ENCODE assay signal across 17 cellular contexts in the genomic region with DNA sequence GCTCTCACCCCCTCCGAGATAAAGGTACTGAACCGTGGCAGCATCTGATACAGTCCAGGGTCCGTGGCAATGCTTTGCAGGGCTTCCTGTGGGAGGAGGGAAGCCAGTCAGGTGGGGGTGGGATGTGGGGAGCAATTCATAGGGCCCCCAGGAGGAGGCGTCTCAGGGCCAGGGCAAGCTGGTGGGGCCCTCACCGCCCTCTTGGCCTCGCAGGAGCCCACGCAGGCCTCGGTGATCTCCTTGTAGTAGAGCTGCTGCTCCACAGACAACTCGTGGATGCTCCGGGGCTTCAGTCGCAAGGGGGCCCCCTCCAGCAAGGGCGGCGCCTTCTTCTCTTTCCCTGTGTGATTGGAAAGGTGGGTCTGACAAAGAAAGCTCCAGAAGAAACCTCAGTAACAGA. TPM values are rescaled to one million over a fixed set of nuclear protein-coding genes. Genes with fewer than 3 reads are reported as not detected.
DNase-seq lines count a peak whose midpoint lies in the region; ATAC-seq and TF ChIP-seq lines count a peak whose summit lies in the region.
"Had no signal": no experiment of that assay in that cellular context is flagged by ENCODE, and none has a peak within 500 bp of the region (broad histone marks: within the 10 kb centered on the region; RNA-seq: fewer than 3 reads in every experiment).

No MANE protein-coding gene starts in this region.

- no peaks in the 10 kb centered on the region for H3K9me3 ChIP-seq in BLaER1 treated with 17β-estradiol and CSF1 and Interleukin-3, amounts not matched to agents 10 nM and 100 nM (replicated peaks in 1 of 11)
- H3K9me3 ChIP-seq in endodermal cell (ENCODE audit: control insufficient read depth, low read length): no peaks in the 10 kb centered on the region
- H3K9me3 ChIP-seq: BE2C, Caco-2, MG63 had no signal

- peak overlapping the region in 5 of 11 experiments; percentile 2 to 38 (median 13); a peak in 6 of 22 replicates for H3K27ac ChIP-seq in BLaER1 treated with 17β-estradiol and CSF1 and Interleukin-3, amounts not matched to agents 10 nM and 100 nM
- H3K27ac ChIP-seq in endodermal cell (ENCODE audit: low read depth, low read length): no peak overlapping the region

- 95 to 96% methylated on average over 8 to 13 of the region's 13 CpGs for WGBS in endodermal cell (ENCODE audit: insufficient coverage in 1 of 2, insufficient read length in 1 of 2), 2 experiments

- H3K4me1 Mint-ChIP-seq in endodermal cell: no peaks in the 10 kb centered on the region

- no peaks in the 10 kb centered on the region for H3K27me3 ChIP-seq in BLaER1 treated with 17β-estradiol and CSF1 and Interleukin-3, amounts not matched to agents 10 nM and 100 nM
- H3K27me3 ChIP-seq in endodermal cell (ENCODE audit: control insufficient read depth, insufficient read depth, low read length, poor library complexity, severe bottlenecking): no peaks in the 10 kb centered on the region
- H3K27me3 ChIP-seq: BE2C, MG63 had no signal

- peak overlapping the region in 10 of 11 experiments; percentile 12 to 66 (median 58); a peak in 17 of 22 replicates for H3K4me2 ChIP-seq in BLaER1 treated with 17β-estradiol and CSF1 and Interleukin-3, amounts not matched to agents 10 nM and 100 nM

- TF ChIP-seq CTCF in endodermal cell (conservative IDR thresholded peaks at IDR 0.05): peak; percentile 30

- no peaks in the 10 kb centered on the region for H3K27me3 Mint-ChIP-seq in endodermal cell (ENCODE audit: insufficient read depth)
- H3K27me3 Mint-ChIP-seq: CD4-positive, alpha-beta T cell had no signal

- no peak overlapping the region for H3K4me3 ChIP-seq in BLaER1 treated with 17β-estradiol and CSF1 and Interleukin-3, amounts not matched to agents 10 nM and 100 nM
- H3K4me3 ChIP-seq in endodermal cell (ENCODE audit: low read length): no peak overlapping the region
- H3K4me3 ChIP-seq: MG63 had no signal

- peak overlapping the region in 10 of 11 experiments; percentile 15 to 64 (median 42); a peak in 16 of 22 replicates for H3K9ac ChIP-seq in BLaER1 treated with 17β-estradiol and CSF1 and Interleukin-3, amounts not matched to agents 10 nM and 100 nM
- H3K9ac ChIP-seq in endodermal cell (ENCODE audit: extremely low read depth, low read length, poor library complexity, severe bottlenecking): no peak overlapping the region

- no peak for ATAC-seq in GM21786 (IDR thresholded peaks at IDR 0.05; ENCODE audit: unreplicated experiment)
- ATAC-seq: Right ventricle myocardium inferior had no signal

- peaks cover 5 to 30% (median 18%) of the 10 kb centered on the region in 10 experiments; a peak in 18 of 20 replicates for H3K4me1 ChIP-seq in BLaER1 treated with 17β-estradiol and CSF1 and Interleukin-3, amounts not matched to agents 10 nM and 100 nM
- H3K4me1 ChIP-seq in endodermal cell (ENCODE audit: control insufficient read depth, insufficient read depth, low read length): no peaks in the 10 kb centered on the region
- H3K4me1 ChIP-seq: BE2C had no signal

- H4K20me1 ChIP-seq in BLaER1 treated with 17β-estradiol and CSF1 and Interleukin-3, amounts not matched to agents 10 nM and 100 nM: peaks cover 0 to 18% (median 0%) of the 10 kb centered on the region in 11 experiments; a peak in 4 of 22 replicates

- no peaks in the 10 kb centered on the region for H3K9me3 Mint-ChIP-seq in endodermal cell
- H3K9me3 Mint-ChIP-seq: CD4-positive, alpha-beta T cell had no signal

- H3K27ac Mint-ChIP-seq in endodermal cell: peak overlapping the region; percentile 52
- H3K27ac Mint-ChIP-seq: CD4-positive, alpha-beta T cell had no signal

- H3K4me3 Mint-ChIP-seq in endodermal cell: no peak overlapping the region
- H3K4me3 Mint-ChIP-seq: CD4-positive, alpha-beta T cell had no signal

- peaks cover 78% of the 10 kb centered on the region for H3K36me3 Mint-ChIP-seq in endodermal cell (ENCODE audit: low read depth)

- DNase-seq in GF-D8 (lab: John Stamatoyannopoulos, UW) (peak; percentile 28), endodermal cell (no peak)
- DNase-seq in stimulated activated naive CD4-positive, alpha-beta T cell treated with Interleukin-2 at 50 U/mL for 16 hours (lab: John Stamatoyannopoulos, UW): no peak
- DNase-seq: BE2C; Caco-2; CD4-positive, alpha-beta T cell; MG63; NCI-H1048; NCI-H1417 treated with DMSO at 0.1 percent for 48 hours; NCI-H187; NCI-H2107; NCI-H446 treated with DMSO at 0.1 percent for 48 hours; NCI-H526 treated with DMSO at 0.1 percent for 48 hours; OCI-M1 had no signal

- H3K36me3 ChIP-seq in BLaER1 treated with 17β-estradiol and CSF1 and Interleukin-3, amounts not matched to agents 10 nM and 100 nM: peaks cover 60 to 93% (median 76%) of the 10 kb centered on the region in 11 experiments
- H3K36me3 ChIP-seq in endodermal cell (ENCODE audit: control insufficient read depth, insufficient read depth, low read length): peaks cover 58% of the 10 kb centered on the region
- H3K36me3 ChIP-seq: MG63 had no signal

RNA-seq across cellular contexts. Expression of a gene that starts 7.2 kb away (rescaled TPM):
- total RNA-seq in endodermal cell: 100 to 1,000 TPM in 1 of 2 donors, 10 to 100 TPM in 1; 83.1 to 113 TPM
- 82.4 TPM for polyA plus RNA-seq in endodermal cell (2013, experiment 1 of 2)
- 77.9 TPM for polyA plus RNA-seq in endodermal cell (2013, experiment 2 of 2)

RNA-seq across cellular contexts. Expression of a gene that starts 7.5 kb away (rescaled TPM):
- total RNA-seq in endodermal cell: 10 to 100 TPM; 16.2 to 19.4 TPM
- polyA plus RNA-seq in endodermal cell (2013, experiment 1 of 2): 28.6 TPM
- polyA plus RNA-seq in endodermal cell (2013, experiment 2 of 2): 24.1 TPM

RNA-seq across cellular contexts. Expression of a gene that starts 10.5 kb away (rescaled TPM):
- total RNA-seq in endodermal cell: 10 to 100 TPM; 26.3 to 31.5 TPM
- polyA plus RNA-seq in endodermal cell (2013, experiment 1 of 2): 28.5 TPM
- 26.7 TPM for polyA plus RNA-seq in endodermal cell (2013, experiment 2 of 2)

RNA-seq across cellular contexts. Expression of a gene that starts 10.7 kb away (rescaled TPM):
- total RNA-seq in endodermal cell: 100 to 1,000 TPM; 219 to 242 TPM
- 247 TPM for polyA plus RNA-seq in endodermal cell (2013, experiment 1 of 2)
- polyA plus RNA-seq in endodermal cell (2013, experiment 2 of 2): 223 TPM

RNA-seq across cellular contexts. Expression of a gene that starts 14.9 kb away (rescaled TPM):
- total RNA-seq in endodermal cell: 1 to 10 TPM; 1.3 to 1.4 TPM
- polyA plus RNA-seq in endodermal cell (2013, experiment 1 of 2): 1.2 TPM
- 0.99 TPM for polyA plus RNA-seq in endodermal cell (2013, experiment 2 of 2)
